11 cellular contexts compared by ENCODE assay signal in genomic region chr11:67271212-67271547, GRCh38. TPM values are rescaled to one million over a fixed set of nuclear protein-coding genes. Genes with fewer than 3 reads are reported as not detected.
DNase-seq lines count a peak whose midpoint lies in the region; ATAC-seq, FAIRE-seq and TF ChIP-seq lines count a peak whose summit lies in the region.
"Had no signal": no experiment of that assay in that cellular context is flagged by ENCODE, and none has a peak within 500 bp of the region (broad histone marks: within the 10 kb centered on the region; RNA-seq: fewer than 3 reads in every experiment).

No MANE protein-coding gene starts in this region.

- TF ChIP-seq CTCF in BE2C (IDR thresholded peaks at IDR 0.05; ENCODE audit: low read depth, low read length) (no peak), GM12878 (IDR thresholded peaks at IDR 0.05 in 2 of 3, conservative IDR thresholded peaks at IDR 0.05 in 1 of 3; ENCODE audit: control insufficient read depth in 2 of 3, extremely low read depth in 1 of 3, insufficient read depth in 1 of 3, low read depth in 3 of 3, low read length in 3 of 3) (no peak)

- DNase-seq in BE2C = no peak
- DNase-seq in GM12878 (ENCODE audit: low read depth, low spot score) = no peak
- peak in 1 of 9 donors; percentile 55 for DNase-seq in naive thymus-derived CD4-positive, alpha-beta T cell
- no peak for DNase-seq in amniotic stem cell (lab: John Stamatoyannopoulos, UW)
- DNase-seq in SW480 (ENCODE audit: low spot score) = no peak
- DNase-seq in NOMO-1 (lab: John Stamatoyannopoulos, UW; ENCODE audit: unreplicated experiment in 2 of 2) = no peak
- DNase-seq: cortex of kidney, NCI-H524 treated with DMSO at 0.1 percent for 48 hours had no signal

- TF ChIP-seq POLR2A in GM12878 (IDR thresholded peaks at IDR 0.05; ENCODE audit: low read depth, low read length) = no peak

- WGBS in GM12878 (ENCODE audit: insufficient coverage, insufficient replicate concordance, low lambda C conversion rate, missing lambda C conversion rate) = under 1% methylated on average over 6 of the region's 6 CpGs

- TF ChIP-seq EP300 in GM12878 (IDR thresholded peaks at IDR 0.05; ENCODE audit: borderline replicate concordance in 1 of 2, control insufficient read depth in 1 of 2, low read depth in 2 of 2, low read length in 2 of 2) = no peak

- H3K27ac Mint-ChIP-seq in naive thymus-derived CD4-positive, alpha-beta T cell = peak overlapping the region; percentile 87 to 100 (median 97)

- H3K36me3 ChIP-seq in BE2C (peaks cover 21% of the 10 kb centered on the region), HUES48 (ENCODE audit: control insufficient read depth, insufficient read depth, low read length) (peaks cover 17% of the 10 kb centered on the region), GM12878 (ENCODE audit: control insufficient read depth in 2 of 2, insufficient read depth in 2 of 2, low read length in 1 of 2) (peaks cover 14 to 18% of the 10 kb centered on the region in 2 experiments; a peak in 3 of 4 replicates)
- peaks cover 0 to 25% (median 5%) of the 10 kb centered on the region in 3 experiments for H3K36me3 ChIP-seq in naive thymus-derived CD4-positive, alpha-beta T cell (ENCODE audit: control insufficient read depth in 2 of 3, insufficient read depth in 3 of 3, low read length in 3 of 3)

- peak overlapping the region; percentile 100 for H3K4me2 ChIP-seq in GM12878 (ENCODE audit: control insufficient read depth, insufficient read depth)

- H3K9ac ChIP-seq in HUES48 (ENCODE audit: low read depth, low read length) = no peak overlapping the region
- H3K9ac ChIP-seq in GM12878 (ENCODE audit: control insufficient read depth, insufficient read depth, low read length) = peak overlapping the region; percentile 77

- H3K9me3 ChIP-seq in BE2C (no peaks in the 10 kb centered on the region), HUES48 (ENCODE audit: control insufficient read depth, insufficient read depth, low read length) (no peaks in the 10 kb centered on the region), GM12878 (replicated peaks; ENCODE audit: control insufficient read depth, insufficient read depth, low read length) (no peaks in the 10 kb centered on the region)
- no peaks in the 10 kb centered on the region for H3K9me3 ChIP-seq in naive thymus-derived CD4-positive, alpha-beta T cell (ENCODE audit: control insufficient read depth in 2 of 3, low read length in 3 of 3)

- H3K27ac ChIP-seq in HUES48 (ENCODE audit: low read depth, low read length) (peak overlapping the region; percentile 82), GM12878 (ENCODE audit: control insufficient read depth, insufficient read depth) (peak overlapping the region; percentile 98)
- peak overlapping the region; percentile 93 for H3K27ac ChIP-seq in naive thymus-derived CD4-positive, alpha-beta T cell (ENCODE audit: low read depth, low read length)

- no peak for TF ChIP-seq RAD21 in GM12878 (IDR thresholded peaks at IDR 0.05; ENCODE audit: insufficient read depth, low read depth, low read length)

- H3K4me3 ChIP-seq in BE2C (ENCODE audit: low read depth, low read length) = peak overlapping the region; percentile 5; the same call in 1 of the 2 replicates
- no peak overlapping the region for H3K4me3 ChIP-seq in HUES48 (ENCODE audit: low read depth, low read length)
- H3K4me3 ChIP-seq in GM12878 = peak overlapping the region; percentile 81
- H3K4me3 ChIP-seq in naive thymus-derived CD4-positive, alpha-beta T cell (ENCODE audit: low read length) = peak overlapping the region; percentile 94

- CTCF ChIA-PET in GM12878 (lab: Yijun Ruan, JAX) = interaction anchor here (1.1 to 4.9 kb wide), 9 partner anchors 9 to 111 kb away, joined by 3 to 31 read pairs (median 7); partner anchors contain the start of gene POLD4
- CTCF ChIA-PET in naive thymus-derived CD4-positive, alpha-beta T cell (lab: Charles Lee) = interaction anchor here (0.8 to 2.2 kb wide), 11 partner anchors 8 to 82 kb away, joined by 3 to 19 read pairs (median 5); partner anchors contain the start of genes ANKRD13D and POLD4

- RAD21 ChIA-PET in GM12878 (lab: Charles Lee; ENCODE audit: unreplicated experiment) = interaction anchor here (1.1 to 6.6 kb wide), 6 partner anchors 17 to 110 kb away, joined by 4 to 33 read pairs (median 10); partner anchors contain the start of genes ANKRD13D and POLD4

- ATAC-seq in GM12878 = no peak
- no peak for ATAC-seq in naive thymus-derived CD4-positive, alpha-beta T cell
- ATAC-seq in SK-N-SH treated with all-trans-retinoic acid at 6 μM for 48 hours = no peak

- SMC1A ChIA-PET in GM12878 (lab: Charles Lee; ENCODE audit: uncharacterized antibody, unreplicated experiment) = interaction anchor here (0.6 to 6.1 kb wide), 5 partner anchors 17 to 80 kb away, joined by 3 to 35 read pairs (median 4); partner anchors contain the start of gene ANKRD13D

- no peaks in the 10 kb centered on the region for H3K27me3 Mint-ChIP-seq in naive thymus-derived CD4-positive, alpha-beta T cell

- peaks cover 97% of the 10 kb centered on the region for H3K79me2 ChIP-seq in GM12878 (ENCODE audit: control insufficient read depth, insufficient read depth, low read length)

- intact Hi-C loops in GM12878 (cut with micrococcal nuclease; ENCODE audit: unreplicated experiment) = no loop called here
- intact Hi-C loops in naive thymus-derived CD4-positive, alpha-beta T cell (cut with micrococcal nuclease) = loop anchor here (1.0 to 5.0 kb wide), 3 partner anchors 17 to 131 kb away; partner anchors contain the start of genes POLD4 (in 1 of the 2), PPP1CA (in 1 of the 2) and TBC1D10C (in 1 of the 2)

- no peaks in the 10 kb centered on the region for H3K9me3 Mint-ChIP-seq in naive thymus-derived CD4-positive, alpha-beta T cell

- FAIRE-seq in GM12878 (lab: Jason Lieb, UNC) = no peak
- FAIRE-seq: D721Med had no signal

- peaks cover 33% of the 10 kb centered on the region for H3K4me1 ChIP-seq in BE2C
- peaks cover 29% of the 10 kb centered on the region for H3K4me1 ChIP-seq in HUES48 (ENCODE audit: control insufficient read depth, insufficient read depth, low read length)
- H3K4me1 ChIP-seq in GM12878 (ENCODE audit: control insufficient read depth, insufficient read depth, low read length) = peaks cover 68% of the 10 kb centered on the region
- peaks cover 80 to 81% of the 10 kb centered on the region in 2 donors for H3K4me1 ChIP-seq in naive thymus-derived CD4-positive, alpha-beta T cell (ENCODE audit: control insufficient read depth in 2 of 2, insufficient read depth in 2 of 2, low read length in 2 of 2)

- no peaks in the 10 kb centered on the region for H4K20me1 ChIP-seq in GM12878 (ENCODE audit: control insufficient read depth, insufficient read depth)

- no peak overlapping the region for H2AFZ ChIP-seq in GM12878 (ENCODE audit: control insufficient read depth, low read depth, low read length)

- TSS peak; percentile 19 for BruUV-seq in GM12878 (replicated peaks; lab: Mats Ljungman, UMichigan)

- no peaks in the 10 kb centered on the region for H3K27me3 ChIP-seq in BE2C
- H3K27me3 ChIP-seq in HUES48 (ENCODE audit: control insufficient read depth, insufficient read depth, low read length) = no peaks in the 10 kb centered on the region
- no peaks in the 10 kb centered on the region for H3K27me3 ChIP-seq in GM12878 (replicated peaks in 1 of 2; ENCODE audit: control insufficient read depth in 2 of 2, insufficient read depth in 2 of 2, low read length in 1 of 2)
- H3K27me3 ChIP-seq in naive thymus-derived CD4-positive, alpha-beta T cell (ENCODE audit: control insufficient read depth in 2 of 2, insufficient read depth in 2 of 2, low read length in 2 of 2) = no peaks in the 10 kb centered on the region

- POLR2A ChIA-PET in GM12878 (lab: Charles Lee) = interaction anchor here (1.0 to 2.9 kb wide), 9 partner anchors 17 to 364 kb away, joined by 3 to 17 read pairs (median 4); partner anchors contain the start of genes ANKRD13D and POLD4
- POLR2A ChIA-PET in naive thymus-derived CD4-positive, alpha-beta T cell (lab: Charles Lee) = interaction anchor here (0.6 to 15.1 kb wide), 17 partner anchors 9 to 158 kb away, joined by 3 to 729 read pairs (median 6); partner anchors contain the start of genes ANKRD13D, POLD4, PPP1CA and TBC1D10C

- peak overlapping the region; percentile 91 to 99 (median 96) for H3K4me3 Mint-ChIP-seq in naive thymus-derived CD4-positive, alpha-beta T cell

- in situ Hi-C loops in GM12878 (cut with MboI) = no loop called here

- peaks cover 43 to 82% (median 80%) of the 10 kb centered on the region in 7 donors for H3K4me1 Mint-ChIP-seq in naive thymus-derived CD4-positive, alpha-beta T cell

- H3K36me3 Mint-ChIP-seq in naive thymus-derived CD4-positive, alpha-beta T cell = peaks cover 0 to 61% (median 18%) of the 10 kb centered on the region in 5 donors

RNA-seq across cellular contexts. Expression of gene GRK2, which starts 4.9 kb away (rescaled TPM):
- 272 TPM for polyA plus RNA-seq in BE2C (2012; ENCODE audit: insufficient read depth, insufficient read length, low read depth)
- 113 and 129 TPM in 2 replicates for total RNA-seq in GM12878 (2013; cell fraction: nucleolus; rRNA removed)
- 135 and 140 TPM in 2 replicates for total RNA-seq in GM12878 (2014; rRNA removed)
- 50.3 and 54.9 TPM in 2 replicates for total RNA-seq in GM12878 (2014; rRNA removed; fragmentation: Illumina TruSeq; extraction: Trizol)
- total RNA-seq in GM12878 (2021) = 152 and 160 TPM in 2 replicates
- polyA plus RNA-seq in GM12878 (2011; ENCODE audit: low read depth) = 47.6 TPM
- polyA plus RNA-seq in GM12878 (2011; rRNA removed) = 52.4 and 77.2 TPM in 2 replicates
- polyA plus RNA-seq in GM12878 (2011; cell fraction: cytosol; rRNA removed) = 84.2 and 124 TPM in 2 replicates
- polyA plus RNA-seq in GM12878 (2011; cell fraction: nucleus; rRNA removed) = 373 and 393 TPM in 2 replicates
- polyA plus RNA-seq in GM12878 (2012) = 130 and 152 TPM in 2 replicates
- polyA plus RNA-seq in GM12878 (2014; fragmentation: Illumina TruSeq; extraction: Trizol) = 44.5 and 90.0 TPM in 2 replicates
- polyA plus RNA-seq in GM12878 (2014; fragmentation: Nextera tagmentation; extraction: Ambion mirVana) = 1 to 10 TPM; 1.0 to 1.3 TPM
- 142 and 155 TPM in 2 replicates for polyA plus RNA-seq in GM12878 (2014; rRNA removed)
- 10 to 100 TPM; 31.5 to 34.5 TPM for polyA plus RNA-seq in GM12878 (2016; fragmentation: Nextera tagmentation; extraction: Ambion mirVana)
- polyA minus RNA-seq in GM12878 (2011; rRNA and poly(A)+ RNA removed) = 105 and 117 TPM in 2 replicates
- polyA minus RNA-seq in GM12878 (2011; cell fraction: cytosol; rRNA and poly(A)+ RNA removed) = 65.8 and 85.8 TPM in 2 replicates
- polyA minus RNA-seq in GM12878 (2011; cell fraction: nucleus; rRNA and poly(A)+ RNA removed) = 76.6 and 99.7 TPM in 2 replicates
- total RNA-seq in naive thymus-derived CD4-positive, alpha-beta T cell = 100 to 1,000 TPM; 305 to 399 (median 322) TPM
- 10 to 100 TPM; 18.5 to 38.0 TPM for polyA plus RNA-seq in naive thymus-derived CD4-positive, alpha-beta T cell

RNA-seq across cellular contexts. Expression of gene ANKRD13D, which starts 17.9 kb away (rescaled TPM):
- polyA plus RNA-seq in BE2C (2012; ENCODE audit: insufficient read depth, insufficient read length, low read depth) = 133 TPM
- 70.6 and 80.4 TPM in 2 replicates for total RNA-seq in GM12878 (2013; cell fraction: nucleolus; rRNA removed)
- total RNA-seq in GM12878 (2014; rRNA removed) (36.7 and 39.5 TPM in 2 replicates), GM12878 (2014; rRNA removed; fragmentation: Illumina TruSeq; extraction: Trizol) (20.8 and 21.1 TPM in 2 replicates), GM12878 (2021) (45.2 and 54.1 TPM in 2 replicates)
- polyA plus RNA-seq in GM12878 (2011; ENCODE audit: low read depth) = 8.7 TPM
- polyA plus RNA-seq in GM12878 (2011; rRNA removed) (13.2 and 25.2 TPM in 2 replicates), GM12878 (2014; fragmentation: Illumina TruSeq; extraction: Trizol) (6.7 and 18.4 TPM in 2 replicates), GM12878 (2014; fragmentation: Nextera tagmentation; extraction: Ambion mirVana) (1 to 10 TPM; 2.0 to 5.9 TPM), GM12878 (2014; rRNA removed) (56.2 and 58.8 TPM in 2 replicates), GM12878 (2016; fragmentation: Nextera tagmentation; extraction: Ambion mirVana) (10 to 100 TPM; 18.4 to 22.0 TPM)
- polyA plus RNA-seq in GM12878 (2011; cell fraction: cytosol; rRNA removed) = 24.9 and 43.8 TPM in 2 replicates
- 169 and 236 TPM in 2 replicates for polyA plus RNA-seq in GM12878 (2011; cell fraction: nucleus; rRNA removed)
- 18.7 and 28.3 TPM in 2 replicates for polyA plus RNA-seq in GM12878 (2012)
- 12.1 and 32.2 TPM in 2 replicates for polyA minus RNA-seq in GM12878 (2011; rRNA and poly(A)+ RNA removed)
- polyA minus RNA-seq in GM12878 (2011; cell fraction: cytosol; rRNA and poly(A)+ RNA removed) = 11.0 and 14.5 TPM in 2 replicates
- polyA minus RNA-seq in GM12878 (2011; cell fraction: nucleus; rRNA and poly(A)+ RNA removed) = 36.4 and 70.8 TPM in 2 replicates
- 100 to 1,000 TPM; 161 to 286 (median 191) TPM for total RNA-seq in naive thymus-derived CD4-positive, alpha-beta T cell
- polyA plus RNA-seq in naive thymus-derived CD4-positive, alpha-beta T cell = 10 to 100 TPM in 1 of 2 donors, 1 to 10 TPM in 1; 6.3 to 19.5 TPM

RNA-seq across cellular contexts. Expression of gene SSH3, which starts 32.1 kb away (rescaled TPM):
- polyA plus RNA-seq in BE2C (2012; ENCODE audit: insufficient read depth, insufficient read length, low read depth) = 3.9 TPM
- total RNA-seq in GM12878 (2013; cell fraction: nucleolus; rRNA removed) = 0.93 and 0.94 TPM in 2 replicates
- total RNA-seq in GM12878 (2014; rRNA removed) (0.11 and 0.73 TPM in 2 replicates), GM12878 (2014; rRNA removed; fragmentation: Illumina TruSeq; extraction: Trizol) (0.18 and 0.23 TPM in 2 replicates), GM12878 (2021) (0.80 and 1.7 TPM in 2 replicates)
- 0.09 TPM for polyA plus RNA-seq in GM12878 (2011; ENCODE audit: low read depth)
- polyA plus RNA-seq in GM12878 (2011; rRNA removed) (0.05 and 0.10 TPM in 2 replicates), GM12878 (2014; fragmentation: Illumina TruSeq; extraction: Trizol) (0.08 and 0.21 TPM in 2 replicates), GM12878 (2014; fragmentation: Nextera tagmentation; extraction: Ambion mirVana) (not detected), GM12878 (2014; rRNA removed) (0.83 and 0.94 TPM in 2 replicates), GM12878 (2016; fragmentation: Nextera tagmentation; extraction: Ambion mirVana) (under 1 TPM in 1 of 2 experiments, not detected in 1; 0.28 TPM)
- polyA plus RNA-seq in GM12878 (2011; cell fraction: cytosol; rRNA removed) = 0.04 and 0.13 TPM in 2 replicates
- polyA plus RNA-seq in GM12878 (2011; cell fraction: nucleus; rRNA removed) = 1.4 and 2.0 TPM in 2 replicates
- polyA plus RNA-seq in GM12878 (2012) = 0.24 and 0.38 TPM in 2 replicates
- polyA minus RNA-seq in GM12878 (2011; rRNA and poly(A)+ RNA removed) = 0.26 TPM in 1 of 2 replicates, not detected in the other
- polyA minus RNA-seq in GM12878 (2011; cell fraction: cytosol; rRNA and poly(A)+ RNA removed) = 0.53 TPM in 1 of 2 replicates, not detected in the other
- 0.48 and 2.2 TPM in 2 replicates for polyA minus RNA-seq in GM12878 (2011; cell fraction: nucleus; rRNA and poly(A)+ RNA removed)
- 10 to 100 TPM in 4 of 5 experiments, 1 to 10 TPM in 1; 8.8 to 23.8 (median 15.0) TPM for total RNA-seq in naive thymus-derived CD4-positive, alpha-beta T cell
- 1 to 10 TPM; 1.1 to 4.9 TPM for polyA plus RNA-seq in naive thymus-derived CD4-positive, alpha-beta T cell
